5 cellular contexts compared by ENCODE assay signal in genomic region chr1:100946064-100946463, GRCh38. TPM values are rescaled to one million over a fixed set of nuclear protein-coding genes. Genes with fewer than 3 reads are reported as not detected.
A peak's percentile ranks its signal among the peaks of the same experiment; 100 is the strongest.
DNase-seq lines count a peak whose midpoint lies in the region; ATAC-seq, FAIRE-seq and TF ChIP-seq lines count a peak whose summit lies in the region.
"Not testable (repeated sequence)": the region's sequence is repeated elsewhere in the genome, so short reads cannot be mapped to it uniquely, and the experiment has no call there.

No MANE protein-coding gene starts in this region.

- peaks cover 8 to 18% of the 10 kb centered on the region in 2 experiments for H3K9me3 ChIP-seq in CD4-positive, CD25-positive, alpha-beta regulatory T cell (ENCODE audit: control insufficient read depth in 2 of 2, low read length in 2 of 2)
- H3K9me3 ChIP-seq in K562 (replicated peaks; ENCODE audit: control insufficient read depth, insufficient read depth, low read depth, low read length), result not testable (repeated sequence)

- 28% methylated on average over 2 of the region's 3 CpGs for WGBS in K562 (ENCODE audit: insufficient coverage, low coverage, missing lambda C conversion rate)

- H3K27ac ChIP-seq in CD4-positive, CD25-positive, alpha-beta regulatory T cell (ENCODE audit: insufficient read depth, low read length, poor library complexity, severe bottlenecking); K562 (ENCODE audit: extremely low read depth, low read depth, low read length): not testable (repeated sequence)

- not testable (repeated sequence) for TF ChIP-seq CTCF in K562 (IDR thresholded peaks at IDR 0.05 in 2 of 3, conservative IDR thresholded peaks at IDR 0.05 in 1 of 3; ENCODE audit: insufficient read depth in 2 of 3, low read depth in 1 of 3, low read length in 3 of 3)

- ATAC-seq in CD4-positive, CD25-positive, alpha-beta regulatory T cell (ENCODE audit: low read depth in 2 of 2); activated CD4-positive, alpha-beta T cell treated with anti-CD3 and anti-CD28 coated beads for 36 hours; K562; natural killer cell treated with Interleukin-12 subunit alpha and Interleukin-12 subunit beta and Interleukin-15 and Interleukin-18, amount 100 ng/mL, for 72 hours: not testable (repeated sequence)

- not testable (repeated sequence) for TF ChIP-seq EP300 in K562 (IDR thresholded peaks at IDR 0.05; ENCODE audit: low read length)

- H3K4me3 ChIP-seq in CD4-positive, CD25-positive, alpha-beta regulatory T cell (ENCODE audit: low read depth, low read length); K562: not testable (repeated sequence)

- not testable (repeated sequence) for TF ChIP-seq RAD21 in K562 (CRISPR knock-in tag; conservative IDR thresholded peaks at IDR 0.05 in 1 of 2, IDR thresholded peaks at IDR 0.05 in 1 of 2)

- not testable (repeated sequence) for FAIRE-seq in K562 (lab: Jason Lieb, UNC)

- H3K9ac ChIP-seq in K562 (ENCODE audit: insufficient read depth in 1 of 2, low read depth in 2 of 2, low read length in 2 of 2), result not testable (repeated sequence)

- H3K27ac Mint-ChIP-seq in CD4-positive, CD25-positive, alpha-beta regulatory T cell, result peak overlapping the region in 2 of 3 donors; percentile 36 to 52
- peak overlapping the region; percentile 61 for H3K27ac Mint-ChIP-seq in activated CD4-positive, alpha-beta T cell treated with anti-CD3 and anti-CD28 coated beads for 36 hours
- H3K27ac Mint-ChIP-seq in natural killer cell treated with Interleukin-12 subunit alpha and Interleukin-12 subunit beta and Interleukin-15 and Interleukin-18, amount 100 ng/mL, for 72 hours, result peak overlapping the region; percentile 38 to 60

- not testable (repeated sequence) for H3K27me3 ChIP-seq in CD4-positive, CD25-positive, alpha-beta regulatory T cell (ENCODE audit: control insufficient read depth, insufficient read depth, low read length); K562 (ENCODE audit: control insufficient read depth in 2 of 2, insufficient read depth in 2 of 2, low read length in 2 of 2)

- not testable (repeated sequence) for BruUV-seq in K562 (replicated peaks; lab: Mats Ljungman, UMichigan)

- peaks cover 30 to 86% (median 59%) of the 10 kb centered on the region in 4 donors for H3K4me1 Mint-ChIP-seq in CD4-positive, CD25-positive, alpha-beta regulatory T cell
- peaks cover 62% of the 10 kb centered on the region for H3K4me1 Mint-ChIP-seq in activated CD4-positive, alpha-beta T cell treated with anti-CD3 and anti-CD28 coated beads for 36 hours
- H3K4me1 Mint-ChIP-seq in natural killer cell treated with Interleukin-12 subunit alpha and Interleukin-12 subunit beta and Interleukin-15 and Interleukin-18, amount 100 ng/mL, for 72 hours (ENCODE audit: low read depth in 2 of 2), result peaks cover 63 to 65% of the 10 kb centered on the region in 2 donors

- H3K4me2 ChIP-seq in K562 (ENCODE audit: insufficient read depth, low read length), result not testable (repeated sequence)

- H3K9me1 ChIP-seq in K562 (ENCODE audit: control insufficient read depth, insufficient read depth, low read length), result not testable (repeated sequence)

- DNase-seq in CD4-positive, CD25-positive, alpha-beta regulatory T cell; activated CD4-positive, alpha-beta T cell treated with anti-CD3 and anti-CD28 coated beads for 36 hours; K562 (ENCODE audit: extremely low read depth in 1 of 4, low spot score in 3 of 4); natural killer cell treated with Interleukin-12 subunit alpha and Interleukin-12 subunit beta and Interleukin-15 and Interleukin-18, amount 100 ng/mL, for 72 hours (ENCODE audit: low spot score): not testable (repeated sequence)
- peak; percentile 7 for DNase-seq in OCI-M1 (lab: John Stamatoyannopoulos, UW)

- peaks cover 3 to 50% (median 29%) of the 10 kb centered on the region in 7 donors for H3K9me3 Mint-ChIP-seq in CD4-positive, CD25-positive, alpha-beta regulatory T cell
- H3K9me3 Mint-ChIP-seq in activated CD4-positive, alpha-beta T cell treated with anti-CD3 and anti-CD28 coated beads for 36 hours (ENCODE audit: low read depth), result peaks cover 50% of the 10 kb centered on the region
- peaks cover 21% of the 10 kb centered on the region for H3K9me3 Mint-ChIP-seq in natural killer cell treated with Interleukin-12 subunit alpha and Interleukin-12 subunit beta and Interleukin-15 and Interleukin-18, amount 100 ng/mL, for 72 hours

- in situ Hi-C loops in K562 (cut with MboI), result not testable (repeated sequence)

- H4K20me1 ChIP-seq in K562 (replicated peaks; ENCODE audit: control insufficient read depth, insufficient read depth, low read length), result not testable (repeated sequence)

- not testable (repeated sequence) for H3K36me3 ChIP-seq in CD4-positive, CD25-positive, alpha-beta regulatory T cell (ENCODE audit: control insufficient read depth, insufficient read depth, low read length); K562 (ENCODE audit: control insufficient read depth, insufficient read depth, low read length)

- not testable (repeated sequence) for H3K4me3 Mint-ChIP-seq in CD4-positive, CD25-positive, alpha-beta regulatory T cell; activated CD4-positive, alpha-beta T cell treated with anti-CD3 and anti-CD28 coated beads for 36 hours; natural killer cell treated with Interleukin-12 subunit alpha and Interleukin-12 subunit beta and Interleukin-15 and Interleukin-18, amount 100 ng/mL, for 72 hours

- peaks cover 43% of the 10 kb centered on the region for H3K4me1 ChIP-seq in CD4-positive, CD25-positive, alpha-beta regulatory T cell (ENCODE audit: control insufficient read depth, insufficient read depth, low read length, poor library complexity, severe bottlenecking)
- H3K4me1 ChIP-seq in K562 (replicated peaks in 1 of 2; ENCODE audit: control insufficient read depth in 2 of 2, insufficient read depth in 2 of 2, low read length in 2 of 2), result peaks cover 9 to 10% of the 10 kb centered on the region in 2 experiments; a peak in 3 of 5 replicates

- not testable (repeated sequence) for H3K79me2 ChIP-seq in K562 (ENCODE audit: control insufficient read depth, insufficient read depth, low read length)

- not testable (repeated sequence) for H3K27me3 Mint-ChIP-seq in CD4-positive, CD25-positive, alpha-beta regulatory T cell; activated CD4-positive, alpha-beta T cell treated with anti-CD3 and anti-CD28 coated beads for 36 hours; natural killer cell treated with Interleukin-12 subunit alpha and Interleukin-12 subunit beta and Interleukin-15 and Interleukin-18, amount 100 ng/mL, for 72 hours

- POLR2A ChIA-PET in activated CD4-positive, alpha-beta T cell treated with anti-CD3 and anti-CD28 coated beads for 36 hours (lab: Charles Lee), result interaction anchor here (0.6 kb wide), 2 partner anchors 289 to 497 kb away, joined by 3 read pairs; no protein-coding TSS in a partner anchor
- POLR2A ChIA-PET in K562 (lab: Yijun Ruan, JAX), result interaction anchor here (1.0 kb wide), 1 partner anchor 14 kb away, joined by 3 read pairs; no protein-coding TSS in a partner anchor

- peaks cover 70% of the 10 kb centered on the region for H3K36me3 Mint-ChIP-seq in CD4-positive, CD25-positive, alpha-beta regulatory T cell
- peaks cover 93% of the 10 kb centered on the region for H3K36me3 Mint-ChIP-seq in activated CD4-positive, alpha-beta T cell treated with anti-CD3 and anti-CD28 coated beads for 36 hours (ENCODE audit: low read depth)
- peaks cover 80% of the 10 kb centered on the region for H3K36me3 Mint-ChIP-seq in natural killer cell treated with Interleukin-12 subunit alpha and Interleukin-12 subunit beta and Interleukin-15 and Interleukin-18, amount 100 ng/mL, for 72 hours

- CTCF ChIA-PET in activated CD4-positive, alpha-beta T cell treated with anti-CD3 and anti-CD28 coated beads for 36 hours (lab: Charles Lee), result interaction anchor here (0.6 to 1.4 kb wide), 2 partner anchors 9 to 11 kb away, joined by 3 read pairs; no protein-coding TSS in a partner anchor
- CTCF ChIA-PET in K562 (lab: Yijun Ruan, JAX; ENCODE audit: low intra/inter-chr PET ratio), result not testable (repeated sequence)

- not testable (repeated sequence) for H2AFZ ChIP-seq in K562 (ENCODE audit: low read depth, low read length)

- intact Hi-C loops in activated CD4-positive, alpha-beta T cell treated with anti-CD3 and anti-CD28 coated beads for 36 hours (cut with DNase I, micrococcal nuclease); K562 (cut with micrococcal nuclease): not testable (repeated sequence)

- not testable (repeated sequence) for TF ChIP-seq POLR2A in K562 (conservative IDR thresholded peaks at IDR 0.05)

RNA-seq across cellular contexts. Expression of gene SLC30A7, which starts 50.2 kb away (rescaled TPM):
- total RNA-seq in CD4-positive, CD25-positive, alpha-beta regulatory T cell, result 29.1 TPM
- polyA plus RNA-seq in CD4-positive, CD25-positive, alpha-beta regulatory T cell, result 10 to 100 TPM; 12.8 to 16.8 (median 13.9) TPM
- total RNA-seq in activated CD4-positive, alpha-beta T cell treated with anti-CD3 and anti-CD28 coated beads for 36 hours, result 10 to 100 TPM; 33.2 to 34.6 TPM
- total RNA-seq in K562 (2011; cell fraction: chromatin; rRNA removed; ENCODE audit: low replicate concordance), result 26.7 and 40.9 TPM in 2 replicates
- 7.3 and 9.2 TPM in 2 replicates for total RNA-seq in K562 (2011; cell fraction: nucleolus; rRNA removed)
- total RNA-seq in K562 (2011; cell fraction: nucleoplasm; rRNA removed), result 23.0 and 38.4 TPM in 2 replicates
- total RNA-seq in K562 (2014; rRNA removed) (7.2 and 7.4 TPM in 2 replicates), K562 (2014; rRNA removed; fragmentation: Illumina TruSeq; extraction: Trizol) (17.1 and 19.5 TPM in 2 replicates), K562 (2015; rRNA removed; fragmentation: Illumina TruSeq; extraction: Trizol) (14.0 and 14.6 TPM in 2 replicates), K562 (2021) (14.0 and 15.1 TPM in 2 replicates)
- polyA plus RNA-seq in K562 (2011; rRNA removed) (6.0 and 7.2 TPM in 2 replicates), K562 (2014; fragmentation: Illumina TruSeq; extraction: Trizol) (5.5 and 5.8 TPM in 2 replicates), K562 (2014; fragmentation: Nextera tagmentation; extraction: Ambion mirVana) (1 to 10 TPM; 4.3 to 9.3 TPM), K562 (2014; rRNA removed) (3.5 and 3.6 TPM in 2 replicates)
- polyA plus RNA-seq in K562 (2011; cell fraction: cytosol; rRNA removed), result 1.7 and 3.6 TPM in 2 replicates
- 8.3 and 9.2 TPM in 2 replicates for polyA plus RNA-seq in K562 (2011; cell fraction: nucleus; rRNA removed)
- polyA plus RNA-seq in K562 (2012), result 2.9 and 3.0 TPM in 2 replicates
- polyA minus RNA-seq in K562 (2011; rRNA and poly(A)+ RNA removed), result 13.4 and 14.2 TPM in 2 replicates
- polyA minus RNA-seq in K562 (2011; cell fraction: cytosol; rRNA and poly(A)+ RNA removed), result 9.3 and 12.6 TPM in 2 replicates
- polyA minus RNA-seq in K562 (2011; cell fraction: nucleus; rRNA and poly(A)+ RNA removed), result 6.5 and 9.0 TPM in 2 replicates
- 10 to 100 TPM; 54.6 to 66.2 TPM for total RNA-seq in natural killer cell treated with Interleukin-12 subunit alpha and Interleukin-12 subunit beta and Interleukin-15 and Interleukin-18, amount 100 ng/mL, for 72 hours

RNA-seq across cellular contexts. Expression of gene EXTL2, which starts 51.4 kb away (rescaled TPM):
- total RNA-seq in CD4-positive, CD25-positive, alpha-beta regulatory T cell, result 1.6 TPM
- 1 to 10 TPM in 2 of 4 donors, under 1 TPM in 2; 0.91 to 2.7 (median 1.3) TPM for polyA plus RNA-seq in CD4-positive, CD25-positive, alpha-beta regulatory T cell
- total RNA-seq in activated CD4-positive, alpha-beta T cell treated with anti-CD3 and anti-CD28 coated beads for 36 hours, result 1 to 10 TPM; 4.5 to 5.0 TPM
- 22.5 and 64.7 TPM in 2 replicates for total RNA-seq in K562 (2011; cell fraction: chromatin; rRNA removed; ENCODE audit: low replicate concordance)
- 18.0 and 20.9 TPM in 2 replicates for total RNA-seq in K562 (2011; cell fraction: nucleolus; rRNA removed)
- total RNA-seq in K562 (2011; cell fraction: nucleoplasm; rRNA removed), result 37.9 and 70.1 TPM in 2 replicates
- total RNA-seq in K562 (2014; rRNA removed) (8.5 and 9.1 TPM in 2 replicates), K562 (2014; rRNA removed; fragmentation: Illumina TruSeq; extraction: Trizol) (27.7 and 29.4 TPM in 2 replicates), K562 (2015; rRNA removed; fragmentation: Illumina TruSeq; extraction: Trizol) (25.0 and 26.0 TPM in 2 replicates), K562 (2021) (16.8 and 17.0 TPM in 2 replicates)
- polyA plus RNA-seq in K562 (2011; rRNA removed) (29.7 and 40.7 TPM in 2 replicates), K562 (2014; fragmentation: Illumina TruSeq; extraction: Trizol) (20.4 and 21.2 TPM in 2 replicates), K562 (2014; fragmentation: Nextera tagmentation; extraction: Ambion mirVana) (10 to 100 TPM; 30.5 to 38.6 TPM), K562 (2014; rRNA removed) (14.1 and 17.9 TPM in 2 replicates)
- 7.8 and 12.4 TPM in 2 replicates for polyA plus RNA-seq in K562 (2011; cell fraction: cytosol; rRNA removed)
- polyA plus RNA-seq in K562 (2011; cell fraction: nucleus; rRNA removed), result 28.9 and 33.0 TPM in 2 replicates
- 15.7 and 21.4 TPM in 2 replicates for polyA plus RNA-seq in K562 (2012)
- polyA minus RNA-seq in K562 (2011; rRNA and poly(A)+ RNA removed), result 25.9 and 28.3 TPM in 2 replicates
- 6.7 and 13.1 TPM in 2 replicates for polyA minus RNA-seq in K562 (2011; cell fraction: cytosol; rRNA and poly(A)+ RNA removed)
- 19.9 and 35.4 TPM in 2 replicates for polyA minus RNA-seq in K562 (2011; cell fraction: nucleus; rRNA and poly(A)+ RNA removed)
- 1 to 10 TPM; 3.2 to 10.0 TPM for total RNA-seq in natural killer cell treated with Interleukin-12 subunit alpha and Interleukin-12 subunit beta and Interleukin-15 and Interleukin-18, amount 100 ng/mL, for 72 hours
